ENCODE assay signal across 27 cellular contexts in genomic region chr15:67446449-67446848, GRCh38.
"Had no signal": no experiment of that assay in that cellular context is flagged by ENCODE, and none has a peak within 500 bp of the region (broad histone marks: within the 10 kb centered on the region; RNA-seq: fewer than 3 reads in every experiment).

No MANE protein-coding gene starts in this region.

- ATAC-seq: natural killer cell; right cardiac atrium; sciatic nerve; stimulated activated naive B cell treated with anti-CD40 and anti-IgM and Interleukin-4, amounts not matched to agents 10 μg/mL and 1 μg/mL and 100 μg/mL, for 72 hours; stimulated activated naive CD8-positive, alpha-beta T cell treated with anti-CD3 and anti-CD28 coated beads, Interleukin-15, Interleukin-2, amounts not matched to agents 100 U/mL and 50 U/mL, for 24 hours had no signal

- H3K4me3 Mint-ChIP-seq: mesothelial cell of epicardium; naive B cell; natural killer cell; stimulated activated naive B cell treated with anti-CD40 and anti-IgM and Interleukin-4, amounts not matched to agents 10 μg/mL and 1 μg/mL and 100 μg/mL, for 72 hours had no signal

- H3K27ac ChIP-seq: left ventricle myocardium inferior, ovary, prostate gland, skin epidermis, stomach, testis, thyroid gland, transverse colon, upper lobe of left lung, vagina had no signal

- H3K27me3 ChIP-seq: ovary, stomach, testis, thyroid gland, transverse colon, upper lobe of left lung, vagina had no signal

- H3K27ac Mint-ChIP-seq: mesothelial cell of epicardium; natural killer cell; stimulated activated naive B cell treated with anti-CD40 and anti-IgM and Interleukin-4, amounts not matched to agents 10 μg/mL and 1 μg/mL and 100 μg/mL, for 72 hours had no signal

- H3K4me3 ChIP-seq: left ventricle myocardium inferior, lung, ovary, prostate gland, skin epidermis, stomach, testis, thyroid gland, transverse colon, upper lobe of left lung, vagina had no signal

- H3K4me1 ChIP-seq: left ventricle myocardium inferior, prostate gland, stomach, testis, thyroid gland, transverse colon, upper lobe of left lung, vagina had no signal

- H3K27me3 Mint-ChIP-seq: naive B cell; stimulated activated naive B cell treated with anti-CD40 and anti-IgM and Interleukin-4, amounts not matched to agents 10 μg/mL and 1 μg/mL and 100 μg/mL, for 72 hours had no signal

- H3K36me3 ChIP-seq: left ventricle myocardium inferior, ovary, prostate gland, thyroid gland, transverse colon, upper lobe of left lung, vagina had no signal

- H3K4me1 Mint-ChIP-seq: mesothelial cell of epicardium; naive B cell; natural killer cell; stimulated activated naive B cell treated with anti-CD40 and anti-IgM and Interleukin-4, amounts not matched to agents 10 μg/mL and 1 μg/mL and 100 μg/mL, for 72 hours had no signal

- DNase-seq: hypothalamus; islet precursor cell; left ventricle myocardium inferior; mesendoderm; naive B cell; natural killer cell; ovary; posterior cingulate gyrus; retina; right cardiac atrium; stimulated activated CD4-positive, alpha-beta T cell treated with anti-CD3 and anti-CD28 coated beads, Interleukin-12 subunit alpha, Interleukin-12 subunit beta, amount 100 ng/mL, for 4 hours; stimulated activated CD4-positive, alpha-beta T cell treated with anti-CD3 and anti-CD28 coated beads, Interleukin-15, amount 100 ng/mL, for 24 hours; stimulated activated CD4-positive, alpha-beta T cell treated with anti-CD3 and anti-CD28 coated beads, Interleukin-2, amount 100 ng/mL, for 24 hours; stimulated activated CD4-positive, alpha-beta T cell treated with anti-CD3 and anti-CD28 coated beads, Interleukin-4, amount 100 ng/mL, for 1 hour; stimulated activated naive B cell treated with anti-CD40 and anti-IgM and Interleukin-4, amounts not matched to agents 10 μg/mL and 1 μg/mL and 100 μg/mL, for 72 hours; stimulated activated naive CD8-positive, alpha-beta T cell treated with anti-CD3 and anti-CD28 coated beads, Interleukin-15, Interleukin-2, amounts not matched to agents 100 U/mL and 50 U/mL, for 24 hours; stomach; testis; transverse colon; upper lobe of left lung had no signal

- H3K9me3 ChIP-seq: ovary, prostate gland, stomach, testis, thyroid gland, transverse colon, upper lobe of left lung, vagina had no signal

- H3K36me3 Mint-ChIP-seq: naive B cell, natural killer cell had no signal
